In the genomic region with DNA sequence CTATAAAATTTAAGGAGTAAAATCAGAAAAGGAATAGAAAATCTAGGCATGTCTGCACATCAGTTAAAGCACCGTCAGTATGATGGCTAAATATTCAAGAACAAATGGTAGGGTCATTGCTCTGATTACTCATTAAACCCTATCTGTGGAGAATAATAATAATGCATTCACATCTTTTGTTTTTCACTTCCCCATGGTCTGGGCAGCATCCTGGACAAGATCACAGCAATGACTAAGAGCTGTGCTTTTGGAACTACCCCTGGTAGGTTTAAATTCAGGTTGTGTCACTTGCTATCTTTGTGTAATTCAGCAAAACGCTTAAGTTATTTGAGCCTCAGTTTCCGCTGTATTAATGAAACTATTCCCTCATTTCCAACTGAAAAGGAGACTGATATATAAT, we compare ENCODE assay signal across 12 cellular contexts. TPM values are rescaled to one million over a fixed set of nuclear protein-coding genes. Genes with fewer than 3 reads are reported as not detected.
A peak's percentile ranks its signal among the peaks of the same experiment; 100 is the strongest.
DNase-seq lines count a peak whose midpoint lies in the region; ATAC-seq and FAIRE-seq lines count a peak whose summit lies in the region.
"Had no signal": no experiment of that assay in that cellular context is flagged by ENCODE, and none has a peak within 500 bp of the region (broad histone marks: within the 10 kb centered on the region; RNA-seq: fewer than 3 reads in every experiment).

No MANE protein-coding gene starts in this region.

- in situ Hi-C loops in ACHN (cut with HindIII; ENCODE audit: low pct_ligation_motif_present, low pct_unique_long_range_greater_than_20kb, low sequenced_read_pairs), result no loop called here

- H3K27ac Mint-ChIP-seq in activated naive CD4-positive, alpha-beta T cell treated with anti-CD3 and anti-CD28 coated beads, Interleukin-2, amount 50 U/mL, for 72 hours, result no peak overlapping the region
- H3K27ac Mint-ChIP-seq: progenitor cell of endocrine pancreas had no signal

- DNase-seq in GM18507 (ENCODE audit: extremely low spot score, insufficient read length, low read depth) (no peak), ACHN (no peak), NCI-H510A treated with DMSO at 0.1 percent for 48 hours (lab: John Stamatoyannopoulos, UW) (no peak), NCI-H1105 (lab: John Stamatoyannopoulos, UW) (no peak)
- DNase-seq in activated naive CD4-positive, alpha-beta T cell treated with anti-CD3 and anti-CD28 coated beads, Interleukin-2, amount 50 U/mL, for 72 hours (ENCODE audit: low spot score in 2 of 2), result no peak
- DNase-seq: activated T-cell treated with anti-CD3 and anti-CD28 coated beads for 4 hours; NCI-H446; stimulated activated CD4-positive, alpha-beta T cell treated with anti-CD3 and anti-CD28 coated beads, Interleukin-4, amount 100 ng/mL, for 1 hour had no signal

- peak; percentile 86 for FAIRE-seq in GM18507 (lab: Jason Lieb, UNC)

- H3K9me3 Mint-ChIP-seq in activated naive CD4-positive, alpha-beta T cell treated with anti-CD3 and anti-CD28 coated beads, Interleukin-2, amount 50 U/mL, for 72 hours, result peaks cover 6 to 12% of the 10 kb centered on the region in 2 donors

- H3K36me3 Mint-ChIP-seq in activated naive CD4-positive, alpha-beta T cell treated with anti-CD3 and anti-CD28 coated beads, Interleukin-2, amount 50 U/mL, for 72 hours, result peaks cover 0 to 6% of the 10 kb centered on the region in 2 donors

- ATAC-seq in GM19467 (IDR thresholded peaks at IDR 0.05; ENCODE audit: unreplicated experiment) (peak; percentile 89), HG02870 (IDR thresholded peaks at IDR 0.05; ENCODE audit: unreplicated experiment) (peak; percentile 96), HG03469 (IDR thresholded peaks at IDR 0.05; ENCODE audit: unreplicated experiment) (peak; percentile 96)
- no peak for ATAC-seq in activated naive CD4-positive, alpha-beta T cell treated with anti-CD3 and anti-CD28 coated beads, Interleukin-2, amount 50 U/mL, for 72 hours

RNA-seq across cellular contexts. Expression of a gene that starts 33.1 kb away (rescaled TPM):
- under 1 TPM in 1 of 2 donors, not detected in 1; 0.52 TPM for total RNA-seq in activated naive CD4-positive, alpha-beta T cell treated with anti-CD3 and anti-CD28 coated beads, Interleukin-2, amount 50 U/mL, for 72 hours

Comparison
In these comparisons a context has a peak if more than half of its experiments do, and no peak if none do; other contexts are left out.
1. ATAC-seq: peak in GM19467 (single experiment), HG02870 (single experiment) and HG03469 (single experiment); none in activated naive CD4-positive, alpha-beta T cell treated with anti-CD3 and anti-CD28 coated beads, Interleukin-2, amount 50 U/mL, for 72 hours (0 of 2).